ENCODE assay signal across 18 cellular contexts in the genomic region with DNA sequence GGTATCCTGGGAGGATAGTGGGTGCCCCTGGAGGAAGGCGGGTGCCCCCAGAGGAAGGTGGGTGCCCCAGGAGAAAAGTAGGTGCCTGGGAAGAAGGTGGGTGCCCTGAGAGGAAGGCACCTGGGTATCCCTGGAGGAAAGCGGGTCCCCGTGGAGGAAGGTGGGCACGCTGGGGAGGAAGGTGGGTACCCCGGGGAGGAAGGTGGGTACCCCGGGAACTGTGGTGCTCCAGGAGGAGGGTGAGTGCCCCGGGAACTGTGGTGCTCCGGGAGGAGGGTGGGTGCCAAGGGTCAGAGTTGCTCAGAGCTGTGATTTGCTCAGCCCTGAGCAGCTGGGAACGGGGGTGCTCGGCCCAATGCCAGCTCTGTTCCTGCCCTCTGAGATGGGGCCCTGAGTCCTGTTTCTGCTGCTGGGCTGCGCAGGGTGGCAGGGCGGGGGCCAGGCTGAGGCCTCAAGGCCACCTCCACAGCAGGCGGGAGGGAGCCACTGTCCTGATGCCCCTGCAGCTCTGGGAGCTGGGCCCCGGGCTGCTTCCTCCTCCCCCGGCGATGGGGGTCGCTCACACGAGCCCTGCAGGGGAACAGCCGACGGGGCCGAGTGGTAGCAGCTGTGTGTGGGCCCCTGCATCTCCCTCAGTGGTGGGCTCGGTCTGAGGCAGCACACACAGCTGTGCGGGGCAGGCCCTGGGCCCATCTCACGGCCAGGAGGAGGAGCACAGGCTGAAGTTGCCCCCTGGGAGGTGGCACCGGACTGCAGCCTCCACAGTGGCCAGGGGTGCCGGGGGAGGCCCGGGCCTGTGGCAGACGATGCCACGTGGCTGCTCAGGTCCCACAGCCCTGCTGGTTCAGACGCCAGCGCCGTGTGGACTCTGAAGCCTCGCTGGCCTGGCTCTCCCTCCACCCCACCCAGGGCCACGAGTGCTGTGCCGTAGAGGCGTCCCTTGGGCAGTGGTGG. TPM values are rescaled to one million over a fixed set of nuclear protein-coding genes. Genes with fewer than 3 reads are reported as not detected.
DNase-seq lines count a peak whose midpoint lies in the region; ATAC-seq, FAIRE-seq and TF ChIP-seq lines count a peak whose summit lies in the region.
"Had no signal": no experiment of that assay in that cellular context is flagged by ENCODE, and none has a peak within 500 bp of the region (broad histone marks: within the 10 kb centered on the region; RNA-seq: fewer than 3 reads in every experiment).

No MANE protein-coding gene starts in this region.

- intact Hi-C loops in heart left ventricle (cut with DNase I) (no loop called here), colonic mucosa (cut with DNase I) (no loop called here)

- CTCF ChIA-PET in H1 (lab: Charles Lee; ENCODE audit: partially characterized antibody), result interaction anchor here (0.6 to 4.3 kb wide), 8 partner anchors 9 to 141 kb away, joined by 3 to 20 read pairs (median 4); no protein-coding TSS in a partner anchor

- ATAC-seq in heart left ventricle, result no peak

- H3K4me2 ChIP-seq in H1 (ENCODE audit: insufficient read depth in 1 of 2, low read depth in 2 of 2, low read length in 2 of 2), result no peak overlapping the region
- H3K4me2 ChIP-seq in trophoblast cell (ENCODE audit: low read length), result no peak overlapping the region
- H3K4me2 ChIP-seq in MM.1S (ENCODE audit: low read depth, low read length), result no peak overlapping the region
- H3K4me2 ChIP-seq: KMS-11 had no signal

- TF ChIP-seq POLR2A in heart left ventricle (IDR thresholded peaks at IDR 0.05), result no peak
- no peak for TF ChIP-seq POLR2A in H1 (IDR thresholded peaks at IDR 0.05; ENCODE audit: control extremely low read depth in 1 of 2, low read depth in 2 of 2, low read length in 2 of 2)

- H3K4ac ChIP-seq in H1 (replicated peaks; ENCODE audit: insufficient read length, low read depth, low read length) (no peak overlapping the region), trophoblast cell (ENCODE audit: low read depth, low read length) (no peak overlapping the region)

- FAIRE-seq in H1 (lab: Jason Lieb, UNC) (no peak), D721Med (lab: Jason Lieb, UNC) (no peak)
- FAIRE-seq: A204.1, GM12892 had no signal

- H2BK5ac ChIP-seq in H1 (ENCODE audit: low read depth, low read length), result no peak overlapping the region
- H2BK5ac ChIP-seq in trophoblast cell (ENCODE audit: low read depth, low read length, poor library complexity), result no peak overlapping the region

- H3K9ac ChIP-seq in H1 (replicated peaks in 1 of 4; ENCODE audit: extremely low read depth in 1 of 4, low read depth in 3 of 4, low read length in 3 of 4) (no peak overlapping the region), trophoblast cell (ENCODE audit: low read length) (no peak overlapping the region), MM.1S (ENCODE audit: low read length) (no peak overlapping the region), colonic mucosa (ENCODE audit: low read depth in 2 of 2, low read length in 2 of 2) (no peak overlapping the region)
- H3K9ac ChIP-seq: KMS-11 had no signal

- H2AK5ac ChIP-seq in H1 (ENCODE audit: low read depth, low read length), result 0 out of 2 replicates have a peak overlapping the region, but pooled peaks have one; percentile 6
- peak overlapping the region; percentile 70 for H2AK5ac ChIP-seq in trophoblast cell (ENCODE audit: low read length)

- TF ChIP-seq CTCF in heart left ventricle (IDR thresholded peaks at IDR 0.05) (no peak), right atrium auricular region (IDR thresholded peaks at IDR 0.05) (no peak), H1 (IDR thresholded peaks at IDR 0.05; ENCODE audit: control extremely low read depth in 1 of 3, insufficient read depth in 1 of 3, low read depth in 1 of 3, low read length in 3 of 3) (no peak), MM.1S (IDR thresholded peaks at IDR 0.05; ENCODE audit: low read length) (no peak), D721Med (IDR thresholded peaks at IDR 0.05; ENCODE audit: insufficient read depth, missing control alignments) (no peak), colonic mucosa (IDR thresholded peaks at IDR 0.05) (no peak)

- no peaks in the 10 kb centered on the region for H3F3A ChIP-seq in MM.1S (ENCODE audit: insufficient read depth, low read length)

- H3K79me1 ChIP-seq in H1 (ENCODE audit: low read depth, low read length) (no peaks in the 10 kb centered on the region), trophoblast cell (ENCODE audit: low read length) (no peaks in the 10 kb centered on the region)

- H3K23ac ChIP-seq in H1 (ENCODE audit: insufficient read length), result no peak overlapping the region
- H3K23ac ChIP-seq in trophoblast cell (ENCODE audit: low read length), result no peak overlapping the region

- H2BK12ac ChIP-seq in H1 (ENCODE audit: low read depth, low read length) (peak overlapping the region; percentile 75; the same call in 1 of the 2 replicates), trophoblast cell (ENCODE audit: low read length) (no peak overlapping the region)

- H4K8ac ChIP-seq in H1 (ENCODE audit: extremely low read depth, insufficient read depth, low read length) (no peak overlapping the region), trophoblast cell (ENCODE audit: low read depth, low read length) (no peak overlapping the region)

- H4K91ac ChIP-seq in H1 (replicated peaks; ENCODE audit: insufficient read length, low read length) (no peak overlapping the region), trophoblast cell (ENCODE audit: low read depth, low read length) (no peak overlapping the region)

- no peak overlapping the region for H2BK15ac ChIP-seq in H1 (ENCODE audit: low read length)

- no peak overlapping the region for H3K14ac ChIP-seq in H1 (ENCODE audit: insufficient read length)
- H3K14ac ChIP-seq in trophoblast cell (ENCODE audit: low read length), result no peak overlapping the region

- no peaks in the 10 kb centered on the region for H3K23me2 ChIP-seq in H1 (ENCODE audit: low read depth, low read length)

- no peak overlapping the region for H2BK20ac ChIP-seq in H1 (ENCODE audit: low read length)

- H3K27me3 ChIP-seq in heart left ventricle (no peaks in the 10 kb centered on the region), right atrium auricular region (no peaks in the 10 kb centered on the region), H1 (replicated peaks in 1 of 4; ENCODE audit: control insufficient read depth in 3 of 4, extremely low read depth in 1 of 4, insufficient read depth in 3 of 4, low read length in 3 of 4) (no peaks in the 10 kb centered on the region), trophoblast cell (ENCODE audit: insufficient read depth, low read length) (no peaks in the 10 kb centered on the region), MM.1S (replicated peaks; ENCODE audit: insufficient read depth, low read length) (peaks cover 95% of the 10 kb centered on the region), colonic mucosa (no peaks in the 10 kb centered on the region)
- H3K27me3 ChIP-seq: SJSA1 had no signal

- H3K18ac ChIP-seq in H1 (ENCODE audit: extremely low read depth, low read length), result no peak overlapping the region
- no peak overlapping the region for H3K18ac ChIP-seq in trophoblast cell (ENCODE audit: low read length)

- H3K27ac ChIP-seq in heart left ventricle (no peak overlapping the region), right atrium auricular region (no peak overlapping the region), H1 (ENCODE audit: low read depth, low read length) (no peak overlapping the region), trophoblast cell (ENCODE audit: low read depth, low read length) (no peak overlapping the region), MM.1S (ENCODE audit: low read length) (no peak overlapping the region), colonic mucosa (no peak overlapping the region)
- H3K27ac ChIP-seq: C4-2B, KMS-11, SJSA1 had no signal

- H3K79me2 ChIP-seq in H1 (ENCODE audit: control insufficient read depth in 1 of 2, insufficient read depth in 2 of 2, low read length in 2 of 2) (no peaks in the 10 kb centered on the region), trophoblast cell (ENCODE audit: control insufficient read depth, insufficient read depth, low read length, poor library complexity) (no peaks in the 10 kb centered on the region), MM.1S (ENCODE audit: low read length) (no peaks in the 10 kb centered on the region)

- H3K56ac ChIP-seq in H1 (replicated peaks; ENCODE audit: insufficient read length, low read depth, low read length), result no peak overlapping the region

- peaks cover 0 to 37% (median 12%) of the 10 kb centered on the region in 12 donors for H3K4me1 ChIP-seq in heart left ventricle
- H3K4me1 ChIP-seq in right atrium auricular region, result peaks cover 0 to 31% of the 10 kb centered on the region in 2 donors
- no peaks in the 10 kb centered on the region for H3K4me1 ChIP-seq in H1 (replicated peaks in 1 of 4; ENCODE audit: control insufficient read depth in 3 of 4, insufficient read depth in 4 of 4, low read length in 3 of 4)
- H3K4me1 ChIP-seq in trophoblast cell (ENCODE audit: control insufficient read depth in 1 of 2, insufficient read depth in 2 of 2, low read length in 2 of 2), result peaks cover 0 to 2% of the 10 kb centered on the region in 2 experiments
- no peaks in the 10 kb centered on the region for H3K4me1 ChIP-seq in MM.1S (ENCODE audit: low read length)
- H3K4me1 ChIP-seq in colonic mucosa, result no peaks in the 10 kb centered on the region

- H3K9me3 ChIP-seq in heart left ventricle, result no peaks in the 10 kb centered on the region
- no peaks in the 10 kb centered on the region for H3K9me3 ChIP-seq in right atrium auricular region
- H3K9me3 ChIP-seq in H1 (ENCODE audit: insufficient read depth in 2 of 2, low read depth in 1 of 2, low read length in 1 of 2), result no peaks in the 10 kb centered on the region
- no peaks in the 10 kb centered on the region for H3K9me3 ChIP-seq in trophoblast cell (ENCODE audit: insufficient read depth, low read depth, low read length)
- H3K9me3 ChIP-seq in MM.1S (replicated peaks; ENCODE audit: insufficient read depth, low read length), result no peaks in the 10 kb centered on the region
- no peaks in the 10 kb centered on the region for H3K9me3 ChIP-seq in colonic mucosa

- H3K9me2 ChIP-seq in MM.1S (replicated peaks; ENCODE audit: insufficient read depth, low read length), result no peaks in the 10 kb centered on the region

- H3K4me3 ChIP-seq in heart left ventricle (no peak overlapping the region), right atrium auricular region (no peak overlapping the region), H1 (ENCODE audit: extremely low read depth in 1 of 4, insufficient read depth in 2 of 4, low read depth in 3 of 4, low read length in 4 of 4) (no peak overlapping the region), trophoblast cell (ENCODE audit: low read depth, low read length) (no peak overlapping the region), MM.1S (ENCODE audit: low read length) (no peak overlapping the region), colonic mucosa (no peak overlapping the region)
- H3K4me3 ChIP-seq: SJSA1 had no signal

- no peaks in the 10 kb centered on the region for H4K20me1 ChIP-seq in H1 (replicated peaks in 1 of 2; ENCODE audit: control insufficient read depth in 1 of 2, insufficient read depth in 2 of 2, low read length in 2 of 2)
- H4K20me1 ChIP-seq in MM.1S (ENCODE audit: insufficient read depth, low read length), result no peaks in the 10 kb centered on the region

- no peaks in the 10 kb centered on the region for H3K36me3 ChIP-seq in heart left ventricle
- no peaks in the 10 kb centered on the region for H3K36me3 ChIP-seq in right atrium auricular region
- no peaks in the 10 kb centered on the region for H3K36me3 ChIP-seq in H1 (ENCODE audit: control insufficient read depth in 2 of 4, insufficient read depth in 4 of 4, low read length in 3 of 4)
- H3K36me3 ChIP-seq in trophoblast cell (ENCODE audit: control insufficient read depth in 1 of 2, insufficient read depth in 2 of 2, low read length in 2 of 2), result no peaks in the 10 kb centered on the region
- H3K36me3 ChIP-seq in MM.1S (replicated peaks; ENCODE audit: insufficient read depth, low read length), result no peaks in the 10 kb centered on the region
- no peaks in the 10 kb centered on the region for H3K36me3 ChIP-seq in colonic mucosa
- H3K36me3 ChIP-seq: SJSA1 had no signal

- TF ChIP-seq RAD21 in H1 (IDR thresholded peaks at IDR 0.05 in 1 of 2, conservative IDR thresholded peaks at IDR 0.05 in 1 of 2; ENCODE audit: low read depth in 2 of 2, low read length in 2 of 2), result no peak

- 86 to 92% (median 90%) methylated on average over 20 to 36 of the region's 36 CpGs for WGBS in heart left ventricle, 4 donors
- 81% methylated on average over 34 of the region's 36 CpGs; no CpG with 5 or more reads in 1 of the 2 experiments for WGBS in H1 (ENCODE audit: extremely low coverage in 1 of 2, insufficient coverage in 1 of 2, insufficient read length in 1 of 2, insufficient replicate concordance in 2 of 2, low coverage in 1 of 2, low lambda C conversion rate in 2 of 2, missing lambda C conversion rate in 1 of 2), 2 experiments
- no CpG with 5 or more reads among the region's 36 CpGs for WGBS in trophoblast cell (ENCODE audit: extremely low coverage, insufficient coverage, insufficient read length)

- TF ChIP-seq EP300 in H1 (IDR thresholded peaks at IDR 0.05; ENCODE audit: borderline replicate concordance in 1 of 2, low read depth in 2 of 2, low read length in 2 of 2), result no peak

- H2AFZ ChIP-seq in H1 (ENCODE audit: low read length) (no peak overlapping the region), trophoblast cell (ENCODE audit: insufficient read depth, low read length, poor library complexity) (no peak overlapping the region), MM.1S (ENCODE audit: low read length) (no peak overlapping the region)

- no peak overlapping the region for H4K12ac ChIP-seq in trophoblast cell (ENCODE audit: low read depth, low read length)

- H2BK120ac ChIP-seq in H1 (replicated peaks; ENCODE audit: low read depth, low read length) (no peak overlapping the region), trophoblast cell (ENCODE audit: insufficient read depth, low read length, poor library complexity) (no peak overlapping the region)

- POLR2A ChIA-PET in H1 (lab: Charles Lee; ENCODE audit: partially characterized antibody), result interaction anchor here (0.6 to 1.7 kb wide), 3 partner anchors 11 to 147 kb away, joined by 3 to 4 read pairs (median 3); no protein-coding TSS in a partner anchor

- DNase-seq in heart left ventricle, result peak in 3 of 5 donors; percentile 13 to 48 (median 25)
- no peak for DNase-seq in right atrium auricular region (ENCODE audit: low spot score)
- DNase-seq in H1 (ENCODE audit: low read depth in 1 of 2, low spot score in 2 of 2), result no peak
- DNase-seq in trophoblast cell, result no peak
- no peak for DNase-seq in MM.1S
- no peak for DNase-seq in D721Med (ENCODE audit: insufficient read length, low spot score)
- DNase-seq in colonic mucosa, result no peak
- DNase-seq: GF-D8, NCI-H1048, NCI-H146, NCI-H2081, NCI-H510A, NCI-H82 had no signal

- H4K5ac ChIP-seq in H1 (ENCODE audit: insufficient read length, low read depth, low read length), result no peak overlapping the region

RNA-seq across cellular contexts. Expression of a gene that starts 57.4 kb away (rescaled TPM):
- 10 to 100 TPM; 38.5 to 53.1 (median 47.1) TPM for total RNA-seq in heart left ventricle
- polyA plus RNA-seq in heart left ventricle, result 10 to 100 TPM; 63.8 to 77.8 TPM
- total RNA-seq in right atrium auricular region, result 10 to 100 TPM; 15.9 to 18.8 TPM
- total RNA-seq in H1 (2021; fragmentation: NEBNext Ultra II Directional; extraction: Animal tissue kit (Norgen Biotek cat#: 25700)), result 57.3 and 64.1 TPM in 2 replicates
- 17.7 and 34.6 TPM in 2 replicates for polyA plus RNA-seq in H1 (2011; rRNA removed)
- 43.7 TPM for polyA plus RNA-seq in H1 (2011; cell fraction: cytosol; rRNA removed)
- polyA plus RNA-seq in H1 (2011; cell fraction: nucleus; rRNA removed), result 28.5 TPM
- polyA plus RNA-seq in H1 (2012, experiment 1 of 2), result 20.8 to 42.4 TPM (median 39.1 TPM) in 4 replicates
- 28.1 TPM for polyA plus RNA-seq in H1 (2012, experiment 2 of 2)
- 28.3 TPM for polyA plus RNA-seq in H1 (2013, experiment 1 of 2)
- 30.5 TPM for polyA plus RNA-seq in H1 (2013, experiment 2 of 2)
- polyA minus RNA-seq in H1 (2011; rRNA and poly(A)+ RNA removed), result 5.9 and 6.3 TPM in 2 replicates
- 28.0 TPM for polyA minus RNA-seq in H1 (2011; cell fraction: cytosol; rRNA and poly(A)+ RNA removed)
- 8.6 TPM for polyA minus RNA-seq in H1 (2011; cell fraction: nucleus; rRNA and poly(A)+ RNA removed)
- polyA plus RNA-seq in trophoblast cell (2013), result 19.1 and 21.1 TPM in 2 replicates
- total RNA-seq in colonic mucosa, result 10 to 100 TPM; 30.6 to 50.1 TPM

Comparison
In these comparisons a context has a peak if more than half of its experiments do, and no peak if none do; other contexts are left out.
1. DNase-seq: peak in heart left ventricle (3 of 5); none in right atrium auricular region (single experiment), H1 (0 of 2), trophoblast cell (0 of 2), MM.1S (single experiment), D721Med (single experiment) and colonic mucosa (single experiment).